9 cellular contexts compared by ENCODE assay signal in genomic region chr10:59894114-59894513, GRCh38. TPM values are rescaled to one million over a fixed set of nuclear protein-coding genes. Genes with fewer than 3 reads are reported as not detected.
DNase-seq lines count a peak whose midpoint lies in the region; ATAC-seq and TF ChIP-seq lines count a peak whose summit lies in the region.
"Had no signal": no experiment of that assay in that cellular context is flagged by ENCODE, and none has a peak within 500 bp of the region (broad histone marks: within the 10 kb centered on the region; RNA-seq: fewer than 3 reads in every experiment).

No MANE protein-coding gene starts in this region.

- peak; percentile 67 for ATAC-seq in left colon

- no peaks in the 10 kb centered on the region for H3K27me3 ChIP-seq in thyroid gland

- TF ChIP-seq POLR2A in thyroid gland (IDR thresholded peaks at IDR 0.05), result no peak

- intact Hi-C loops in left colon (cut with DNase I, micrococcal nuclease) (no loop called here), thyroid gland (cut with DNase I) (no loop called here)

- H3K9me3 ChIP-seq in thyroid gland, result no peaks in the 10 kb centered on the region

- H3K36me3 ChIP-seq in thyroid gland, result no peaks in the 10 kb centered on the region

- no peak overlapping the region for H3K4me3 ChIP-seq in cardiac fibroblast (replicated peaks in 1 of 2; ENCODE audit: low read depth in 2 of 2, low read length in 2 of 2)
- H3K4me3 ChIP-seq in thyroid gland (replicated peaks in 1 of 3), result no peak overlapping the region

- WGBS in thyroid gland, 2 donors, result 29% methylated on average over 4 of the region's 4 CpGs

- H3K4me1 ChIP-seq in thyroid gland, result peaks cover 50 to 67% of the 10 kb centered on the region in 2 donors

- DNase-seq in NCI-H2196 (lab: John Stamatoyannopoulos, UW; ENCODE audit: unreplicated experiment) (peak; percentile 11), NCI-H2196 treated with DMSO at 0.1 percent for 48 hours (lab: John Stamatoyannopoulos, UW; ENCODE audit: unreplicated experiment) (no peak), cardiac fibroblast (ENCODE audit: low read depth in 2 of 2) (peak; percentile 72 to 85), left colon (peak; percentile 59 to 71), thyroid gland (peak; percentile 87 to 89), SKM-1 (lab: John Stamatoyannopoulos, UW; ENCODE audit: unreplicated experiment) (no peak), NCI-H524 treated with DMSO at 0.1 percent for 48 hours (lab: John Stamatoyannopoulos, UW) (no peak), GM19240 (ENCODE audit: insufficient read length, low spot score) (no peak)
- DNase-seq: KG1 had no signal

- TF ChIP-seq CTCF in cardiac fibroblast (IDR thresholded peaks at IDR 0.05; ENCODE audit: low read depth, low read length) (no peak), thyroid gland (IDR thresholded peaks at IDR 0.05) (no peak)

- peak overlapping the region; percentile 47 to 72 (median 69) for H3K27ac ChIP-seq in thyroid gland

RNA-seq across cellular contexts. Expression of gene CCDC6, which starts 12.2 kb away (rescaled TPM):
- 10 to 100 TPM; 54.9 to 60.7 TPM for total RNA-seq in left colon
- 10 to 100 TPM; 59.3 to 79.3 (median 64.8) TPM for total RNA-seq in thyroid gland

Comparison
In these comparisons a context has a peak if more than half of its experiments do, and no peak if none do; other contexts are left out.
1. DNase-seq: peak in NCI-H2196 (single experiment), cardiac fibroblast (2 of 2), left colon (2 of 2) and thyroid gland (2 of 2); none in NCI-H2196 treated with DMSO at 0.1 percent for 48 hours (single experiment), SKM-1 (single experiment), NCI-H524 treated with DMSO at 0.1 percent for 48 hours (single experiment) and GM19240 (single experiment).